Comparison of ENCODE assay signal across 8 cellular contexts in genomic region chr2:6773007-6773693, GRCh38.
A peak's percentile ranks its signal among the peaks of the same experiment; 100 is the strongest.
DNase-seq lines count a peak whose midpoint lies in the region; ATAC-seq and TF ChIP-seq lines count a peak whose summit lies in the region.

No MANE protein-coding gene starts in this region.

- no peak overlapping the region for H3K4me3 ChIP-seq in A673 (ENCODE audit: low read depth, low read length, poor library complexity, severe bottlenecking)
- H3K4me3 ChIP-seq in WERI-Rb-1 (ENCODE audit: low read depth, low read length) = peak overlapping the region; percentile 61

- POLR2A ChIA-PET in A673 (lab: Charles Lee; ENCODE audit: low non-redundant PET) = no interaction called here

- BruUV-seq in A673 (replicated peaks; lab: Mats Ljungman, UMichigan) = no TSS peak

- CTCF ChIA-PET in A673 (lab: Charles Lee) = interaction anchor here (0.6 to 1.0 kb wide), 3 partner anchors 267 to 858 kb away, joined by 3 to 5 read pairs (median 4); no protein-coding TSS in a partner anchor

- peaks cover 11% of the 10 kb centered on the region for H3K4me1 ChIP-seq in A673 (ENCODE audit: insufficient read depth, low read length, poor library complexity, severe bottlenecking)

- H3K36me3 ChIP-seq in A673 (ENCODE audit: insufficient read depth, low read length, poor library complexity, severe bottlenecking) (no peaks in the 10 kb centered on the region), WERI-Rb-1 (no peaks in the 10 kb centered on the region)

- no peaks in the 10 kb centered on the region for H3K27me3 ChIP-seq in A673 (replicated peaks; ENCODE audit: insufficient read depth, low read depth, low read length, poor library complexity)
- H3K27me3 ChIP-seq in WERI-Rb-1 (ENCODE audit: insufficient read depth, low read depth, severe bottlenecking) = no peaks in the 10 kb centered on the region

- in situ Hi-C loops in T47D (cut with HindIII; ENCODE audit: low pct_unique_long_range_greater_than_20kb, low sequenced_read_pairs) = no loop called here

- H3K27ac ChIP-seq in A673 (ENCODE audit: low read depth, low read length, poor library complexity, severe bottlenecking) (no peak overlapping the region), WERI-Rb-1 (peak overlapping the region; percentile 95)

- H3K9me3 ChIP-seq in A673 (ENCODE audit: low read depth, low read length, poor library complexity, severe bottlenecking) = no peaks in the 10 kb centered on the region
- no peaks in the 10 kb centered on the region for H3K9me3 ChIP-seq in WERI-Rb-1 (ENCODE audit: severe bottlenecking)

- peak; percentile 93 for ATAC-seq in GM18505 (IDR thresholded peaks at IDR 0.05; ENCODE audit: unreplicated experiment)
- ATAC-seq in HG02938 (IDR thresholded peaks at IDR 0.05; ENCODE audit: unreplicated experiment) = peak; percentile 90

- TF ChIP-seq POLR2A in GM18505 (IDR thresholded peaks at IDR 0.05; ENCODE audit: borderline replicate concordance, extremely low read depth, insufficient read depth, insufficient read length) = no peak

- peak; percentile 97 for TF ChIP-seq CTCF in A673 (conservative IDR thresholded peaks at IDR 0.05; ENCODE audit: low read depth, low read length)
- TF ChIP-seq CTCF in WERI-Rb-1 (IDR thresholded peaks at IDR 0.05; ENCODE audit: low read depth, low read length) = peak; percentile 94

- DNase-seq in A673 (ENCODE audit: low spot score) (peak; percentile 61), NCI-H1694 (lab: John Stamatoyannopoulos, UW) (peak; percentile 75), WERI-Rb-1 (peak; percentile 90), T47D (ENCODE audit: low read depth in 1 of 2, low spot score in 1 of 2) (peak; percentile 21 to 36), kidney tubule cell (ENCODE audit: low spot score) (peak; percentile 48)
- peak; percentile 45 to 76 for DNase-seq in stimulated activated CD4-positive, alpha-beta T cell treated with anti-CD3 and anti-CD28 coated beads, Interleukin-4, amount 100 ng/mL, for 4 hours

- intact Hi-C loops in A673 (cut with micrococcal nuclease; ENCODE audit: unreplicated experiment) = loop anchor here (2.0 to 10.0 kb wide), 5 partner anchors 321 to 1698 kb away; partner anchors contain the start of gene SOX11

Comparison
In these comparisons a context has a peak if more than half of its experiments do, and no peak if none do; other contexts are left out.
1. DNase-seq: peak in every context shown above with its lines; median percentile 90 in WERI-Rb-1; 75 in NCI-H1694; 61 in A673; 60 in stimulated activated CD4-positive, alpha-beta T cell treated with anti-CD3 and anti-CD28 coated beads, Interleukin-4, amount 100 ng/mL, for 4 hours; 48 in kidney tubule cell; 28 in T47D.